Comparison of ENCODE assay signal across 10 cellular contexts in genomic region chr1:88327391-88328267, GRCh38.
DNase-seq lines count a peak whose midpoint lies in the region; ATAC-seq and TF ChIP-seq lines count a peak whose summit lies in the region.
"Had no signal": no experiment of that assay in that cellular context is flagged by ENCODE, and none has a peak within 500 bp of the region (broad histone marks: within the 10 kb centered on the region; RNA-seq: fewer than 3 reads in every experiment).

No MANE protein-coding gene starts in this region.

- TF ChIP-seq POLR2A in erythroblast (IDR thresholded peaks at IDR 0.05; ENCODE audit: low read length), result no peak

- H3K4me1 ChIP-seq in BE2C, result peaks cover 3% of the 10 kb centered on the region; the same call in 1 of the 2 replicates
- H3K4me1 ChIP-seq in HUES48 (ENCODE audit: control insufficient read depth, insufficient read depth, low read length), result peaks cover 8% of the 10 kb centered on the region; the same call in 1 of the 2 replicates

- H3K27me3 ChIP-seq in BE2C (no peaks in the 10 kb centered on the region), HUES48 (ENCODE audit: control insufficient read depth, insufficient read depth, low read length) (no peaks in the 10 kb centered on the region)
- H3K27me3 ChIP-seq: Peyer's patch had no signal

- H3K9me3 Mint-ChIP-seq in activated naive CD8-positive, alpha-beta T cell treated with anti-CD3 and anti-CD28 coated beads, Interleukin-2, amount 50 U/mL, for 24 hours, result no peaks in the 10 kb centered on the region
- H3K9me3 Mint-ChIP-seq: dendritic cell treated with granulocyte-macrophage colony-stimulating factor and Interleukin-4, amounts not matched to agents 40 ng/mL and 50 ng/mL, for 4 days had no signal

- no peak for TF ChIP-seq CTCF in BE2C (IDR thresholded peaks at IDR 0.05; ENCODE audit: low read depth, low read length)
- TF ChIP-seq CTCF in cardiac fibroblast (IDR thresholded peaks at IDR 0.05; ENCODE audit: low read depth, low read length), result no peak

- ATAC-seq in T-helper 17 cell, result no peak
- no peak for ATAC-seq in activated naive CD8-positive, alpha-beta T cell treated with anti-CD3 and anti-CD28 coated beads, Interleukin-2, amount 50 U/mL, for 24 hours
- no peak for ATAC-seq in GM21529 (IDR thresholded peaks at IDR 0.05; ENCODE audit: unreplicated experiment)

- H3K9me3 ChIP-seq in BE2C (no peaks in the 10 kb centered on the region), HUES48 (ENCODE audit: control insufficient read depth, insufficient read depth, low read length) (no peaks in the 10 kb centered on the region), T-helper 17 cell (ENCODE audit: control insufficient read depth, low read length, poor library complexity, severe bottlenecking) (no peaks in the 10 kb centered on the region)
- H3K9me3 ChIP-seq: Peyer's patch had no signal

- H3K4me3 ChIP-seq in BE2C (ENCODE audit: low read depth, low read length) (no peak overlapping the region), HUES48 (ENCODE audit: low read depth, low read length) (no peak overlapping the region), cardiac fibroblast (replicated peaks in 1 of 2; ENCODE audit: low read depth in 2 of 2, low read length in 2 of 2) (no peak overlapping the region)
- H3K4me3 ChIP-seq: Peyer's patch had no signal

- peak; percentile 13 for DNase-seq in BE2C
- peak; percentile 80 to 88 for DNase-seq in cardiac fibroblast (ENCODE audit: low read depth in 2 of 2)
- DNase-seq in lung microvascular endothelial cell (ENCODE audit: low read depth in 2 of 2), result peak; percentile 76 to 97
- DNase-seq in T-helper 17 cell, result no peak
- no peak for DNase-seq in activated naive CD8-positive, alpha-beta T cell treated with anti-CD3 and anti-CD28 coated beads, Interleukin-2, amount 50 U/mL, for 24 hours
- no peak for DNase-seq in erythroblast (lab: John Stamatoyannopoulos, UW)

- no peaks in the 10 kb centered on the region for H3K4me1 Mint-ChIP-seq in T-helper 17 cell
- H3K4me1 Mint-ChIP-seq in activated naive CD8-positive, alpha-beta T cell treated with anti-CD3 and anti-CD28 coated beads, Interleukin-2, amount 50 U/mL, for 24 hours, result no peaks in the 10 kb centered on the region

- H3K27ac ChIP-seq in HUES48 (ENCODE audit: low read depth, low read length), result peak overlapping the region; percentile 75

- H3K36me3 ChIP-seq in BE2C, result no peaks in the 10 kb centered on the region
- H3K36me3 ChIP-seq in HUES48 (ENCODE audit: control insufficient read depth, insufficient read depth, low read length), result no peaks in the 10 kb centered on the region
- H3K36me3 ChIP-seq: Peyer's patch had no signal

- H3K9ac ChIP-seq in HUES48 (ENCODE audit: low read depth, low read length), result no peak overlapping the region

- H3K36me3 Mint-ChIP-seq in T-helper 17 cell (ENCODE audit: low read depth), result no peaks in the 10 kb centered on the region
- no peaks in the 10 kb centered on the region for H3K36me3 Mint-ChIP-seq in activated naive CD8-positive, alpha-beta T cell treated with anti-CD3 and anti-CD28 coated beads, Interleukin-2, amount 50 U/mL, for 24 hours (ENCODE audit: low read depth)

- no peaks in the 10 kb centered on the region for H3K27me3 Mint-ChIP-seq in T-helper 17 cell
- no peaks in the 10 kb centered on the region for H3K27me3 Mint-ChIP-seq in activated naive CD8-positive, alpha-beta T cell treated with anti-CD3 and anti-CD28 coated beads, Interleukin-2, amount 50 U/mL, for 24 hours
- H3K27me3 Mint-ChIP-seq: dendritic cell treated with granulocyte-macrophage colony-stimulating factor and Interleukin-4, amounts not matched to agents 40 ng/mL and 50 ng/mL, for 4 days had no signal

- H3K27ac Mint-ChIP-seq in T-helper 17 cell, result no peak overlapping the region
- no peak overlapping the region for H3K27ac Mint-ChIP-seq in activated naive CD8-positive, alpha-beta T cell treated with anti-CD3 and anti-CD28 coated beads, Interleukin-2, amount 50 U/mL, for 24 hours
- H3K27ac Mint-ChIP-seq: dendritic cell treated with granulocyte-macrophage colony-stimulating factor and Interleukin-4, amounts not matched to agents 40 ng/mL and 50 ng/mL, for 4 days had no signal

- H3K4me3 Mint-ChIP-seq in T-helper 17 cell, result no peak overlapping the region
- no peak overlapping the region for H3K4me3 Mint-ChIP-seq in activated naive CD8-positive, alpha-beta T cell treated with anti-CD3 and anti-CD28 coated beads, Interleukin-2, amount 50 U/mL, for 24 hours
- H3K4me3 Mint-ChIP-seq: dendritic cell treated with granulocyte-macrophage colony-stimulating factor and Interleukin-4, amounts not matched to agents 40 ng/mL and 50 ng/mL, for 4 days had no signal

Comparison
In these comparisons a context has a peak if more than half of its experiments do, and no peak if none do; other contexts are left out.
1. DNase-seq: peak in BE2C (single experiment), cardiac fibroblast (2 of 2) and lung microvascular endothelial cell (2 of 2); none in T-helper 17 cell (0 of 3), activated naive CD8-positive, alpha-beta T cell treated with anti-CD3 and anti-CD28 coated beads, Interleukin-2, amount 50 U/mL, for 24 hours (single experiment) and erythroblast (0 of 2).